ENCODE assay signal across 23 cellular contexts in the genomic region with DNA sequence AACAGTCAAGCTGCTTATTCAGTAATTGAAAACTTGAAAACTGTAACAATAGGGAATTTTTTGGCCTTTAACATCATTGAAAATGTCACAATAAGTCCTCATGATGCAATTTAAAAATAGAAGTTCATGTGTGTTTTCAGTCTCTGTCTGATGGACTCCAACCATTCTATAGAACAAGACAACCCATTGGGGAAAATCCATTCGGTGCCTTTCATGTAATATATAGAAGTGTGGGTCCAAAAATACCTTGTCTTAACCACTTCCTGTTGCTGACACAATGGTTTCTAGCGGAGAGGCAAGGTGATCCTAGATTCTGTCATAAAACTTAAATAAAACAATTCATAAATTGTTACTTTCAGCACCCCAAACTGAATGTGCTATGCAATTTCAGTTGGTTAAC.
DNase-seq lines count a peak whose midpoint lies in the region; ATAC-seq and TF ChIP-seq lines count a peak whose summit lies in the region.
"Had no signal": no experiment of that assay in that cellular context is flagged by ENCODE, and none has a peak within 500 bp of the region (broad histone marks: within the 10 kb centered on the region; RNA-seq: fewer than 3 reads in every experiment).

No MANE protein-coding gene starts in this region.

- no peak overlapping the region for H3K4me3 Mint-ChIP-seq in progenitor cell of endocrine pancreas (ENCODE audit: low read depth)
- H3K4me3 Mint-ChIP-seq: activated T-helper 1 cell treated with anti-CD3 and anti-CD28 coated beads, Interleukin-12 subunit alpha, Interleukin-12 subunit beta, Interleukin-2, Interleukin-4 antibody, amounts not matched to agents 30 ng/mL and 10 ng/mL and 1 ng/mL, durations not matched to agents 14 hours and 24 hours and 36 hours; CD8-positive, alpha-beta memory T cell; stimulated activated naive CD8-positive, alpha-beta T cell treated with anti-CD3 and anti-CD28 coated beads, Interleukin-15, Interleukin-2, amounts not matched to agents 100 ng/mL and 50 ng/mL, for 24 hours; T-helper 2 cell treated with Interferon-gamma antibody and Interleukin-4, amounts not matched to agents 5 μg/mL and 100 μg/mL, for 36 hours had no signal

- no peaks in the 10 kb centered on the region for H3K27me3 Mint-ChIP-seq in progenitor cell of endocrine pancreas
- H3K27me3 Mint-ChIP-seq: CD8-positive, alpha-beta memory T cell; stimulated activated naive CD8-positive, alpha-beta T cell treated with anti-CD3 and anti-CD28 coated beads, Interleukin-15, Interleukin-2, amounts not matched to agents 100 ng/mL and 50 ng/mL, for 24 hours had no signal

- DNase-seq in GM20000 (ENCODE audit: low spot score), result peak; percentile 3
- no peak for DNase-seq in globus pallidus (ENCODE audit: low spot score)
- DNase-seq in progenitor cell of endocrine pancreas (ENCODE audit: low spot score, unreplicated experiment), result no peak
- no peak for DNase-seq in Ammon's horn (ENCODE audit: low spot score)
- DNase-seq in NK-92 (lab: John Stamatoyannopoulos, UW; ENCODE audit: unreplicated experiment), result no peak
- DNase-seq: CD8-positive, alpha-beta memory T cell; dermis blood vessel endothelial cell; foreskin fibroblast; kidney; mammary epithelial cell; NCI-H1436; NCI-H2171 treated with DMSO at 0.1 percent for 48 hours; NCI-H748 treated with DMSO at 0.1 percent for 48 hours; ovary; PC-9; upper lobe of right lung had no signal

- TF ChIP-seq CTCF in GM20000 (IDR thresholded peaks at IDR 0.05; ENCODE audit: extremely low read depth, missing control alignments) (no peak), progenitor cell of endocrine pancreas (IDR thresholded peaks at IDR 0.05; ENCODE audit: unreplicated experiment) (no peak)

- H3K4me1 Mint-ChIP-seq in progenitor cell of endocrine pancreas (ENCODE audit: low read depth), result peaks cover 3% of the 10 kb centered on the region
- H3K4me1 Mint-ChIP-seq: CD8-positive, alpha-beta memory T cell had no signal

- no peak overlapping the region for H3K27ac Mint-ChIP-seq in progenitor cell of endocrine pancreas
- H3K27ac Mint-ChIP-seq: activated T-helper 1 cell treated with anti-CD3 and anti-CD28 coated beads, Interleukin-12 subunit alpha, Interleukin-12 subunit beta, Interleukin-2, Interleukin-4 antibody, amounts not matched to agents 30 ng/mL and 10 ng/mL and 1 ng/mL, durations not matched to agents 14 hours and 24 hours and 36 hours; CD8-positive, alpha-beta memory T cell; stimulated activated naive CD8-positive, alpha-beta T cell treated with anti-CD3 and anti-CD28 coated beads, Interleukin-15, Interleukin-2, amounts not matched to agents 100 ng/mL and 50 ng/mL, for 24 hours; T-helper 2 cell treated with Interferon-gamma antibody and Interleukin-4, amounts not matched to agents 5 μg/mL and 100 μg/mL, for 36 hours had no signal

- H3K9me3 Mint-ChIP-seq in progenitor cell of endocrine pancreas (ENCODE audit: low read depth), result no peaks in the 10 kb centered on the region
- H3K9me3 Mint-ChIP-seq: activated T-helper 1 cell treated with anti-CD3 and anti-CD28 coated beads, Interleukin-12 subunit alpha, Interleukin-12 subunit beta, Interleukin-2, Interleukin-4 antibody, amounts not matched to agents 30 ng/mL and 10 ng/mL and 1 ng/mL, durations not matched to agents 14 hours and 24 hours and 36 hours; T-helper 2 cell treated with Interferon-gamma antibody and Interleukin-4, amounts not matched to agents 5 μg/mL and 100 μg/mL, for 36 hours had no signal

- no peaks in the 10 kb centered on the region for H3K36me3 Mint-ChIP-seq in progenitor cell of endocrine pancreas (ENCODE audit: insufficient read depth)
- H3K36me3 Mint-ChIP-seq: CD8-positive, alpha-beta memory T cell had no signal

- ATAC-seq in GM18502 (IDR thresholded peaks at IDR 0.05; ENCODE audit: poor library complexity, unreplicated experiment), result peak; percentile 77
- peak; percentile 77 for ATAC-seq in HG02885 (IDR thresholded peaks at IDR 0.05; ENCODE audit: poor library complexity, unreplicated experiment)
- ATAC-seq in HG03565 (IDR thresholded peaks at IDR 0.05; ENCODE audit: unreplicated experiment), result peak; percentile 67
- ATAC-seq: sciatic nerve, upper lobe of right lung had no signal
